Comparison of ENCODE assay signal across 1 cellular context in the genomic region with DNA sequence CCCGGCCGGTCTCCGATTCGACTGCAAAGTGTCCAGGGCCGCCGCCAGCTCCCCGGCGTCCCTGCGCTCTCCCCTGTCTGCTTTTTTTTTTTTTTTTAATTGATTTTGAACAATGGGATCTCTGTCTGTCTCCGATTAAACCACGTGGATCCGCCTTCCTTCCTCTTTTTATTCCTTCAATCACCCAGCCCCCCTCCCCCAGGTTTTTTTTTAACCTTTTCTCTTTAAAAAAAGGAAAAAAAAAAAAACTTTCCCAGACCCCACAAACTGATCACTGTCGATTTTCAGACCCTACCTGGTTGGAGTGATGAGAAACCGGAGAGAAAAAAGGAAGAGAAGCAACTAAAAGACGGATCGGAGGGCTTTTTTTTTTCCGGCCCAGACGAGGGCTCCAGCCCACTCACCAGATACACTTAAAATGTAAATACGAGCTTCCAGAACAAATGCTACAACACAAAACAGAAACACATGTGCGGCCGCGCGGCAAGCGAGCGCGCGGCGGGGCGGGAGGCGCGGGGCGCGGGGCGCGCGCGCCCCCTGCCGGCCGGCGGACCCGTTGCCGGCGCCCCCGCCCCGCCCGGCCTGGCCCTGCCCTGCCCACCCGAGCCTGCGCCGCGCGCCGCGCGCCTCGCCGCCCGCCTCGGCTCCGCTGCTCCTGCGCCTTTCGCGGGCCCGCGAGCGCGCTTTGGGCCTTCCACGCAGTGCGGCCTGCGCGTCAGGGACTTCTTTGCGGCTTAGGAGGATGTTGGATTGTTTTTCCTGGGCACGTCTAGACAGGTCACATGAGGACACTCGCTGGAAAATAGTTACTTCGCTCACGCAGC.
TF ChIP-seq lines count a peak whose summit lies in the region.

A gene (minus strand): TSS at position 428 of the 824 bp plus-strand sequence. CDS start 1,163 bp downstream, outside the sequence.

TF ChIP-seq in K562, 482 proteins besides CTCF, POLR2A, EP300 and RAD21 (continued from another document and continues in another):
- TF ChIP-seq, protein P1, sequence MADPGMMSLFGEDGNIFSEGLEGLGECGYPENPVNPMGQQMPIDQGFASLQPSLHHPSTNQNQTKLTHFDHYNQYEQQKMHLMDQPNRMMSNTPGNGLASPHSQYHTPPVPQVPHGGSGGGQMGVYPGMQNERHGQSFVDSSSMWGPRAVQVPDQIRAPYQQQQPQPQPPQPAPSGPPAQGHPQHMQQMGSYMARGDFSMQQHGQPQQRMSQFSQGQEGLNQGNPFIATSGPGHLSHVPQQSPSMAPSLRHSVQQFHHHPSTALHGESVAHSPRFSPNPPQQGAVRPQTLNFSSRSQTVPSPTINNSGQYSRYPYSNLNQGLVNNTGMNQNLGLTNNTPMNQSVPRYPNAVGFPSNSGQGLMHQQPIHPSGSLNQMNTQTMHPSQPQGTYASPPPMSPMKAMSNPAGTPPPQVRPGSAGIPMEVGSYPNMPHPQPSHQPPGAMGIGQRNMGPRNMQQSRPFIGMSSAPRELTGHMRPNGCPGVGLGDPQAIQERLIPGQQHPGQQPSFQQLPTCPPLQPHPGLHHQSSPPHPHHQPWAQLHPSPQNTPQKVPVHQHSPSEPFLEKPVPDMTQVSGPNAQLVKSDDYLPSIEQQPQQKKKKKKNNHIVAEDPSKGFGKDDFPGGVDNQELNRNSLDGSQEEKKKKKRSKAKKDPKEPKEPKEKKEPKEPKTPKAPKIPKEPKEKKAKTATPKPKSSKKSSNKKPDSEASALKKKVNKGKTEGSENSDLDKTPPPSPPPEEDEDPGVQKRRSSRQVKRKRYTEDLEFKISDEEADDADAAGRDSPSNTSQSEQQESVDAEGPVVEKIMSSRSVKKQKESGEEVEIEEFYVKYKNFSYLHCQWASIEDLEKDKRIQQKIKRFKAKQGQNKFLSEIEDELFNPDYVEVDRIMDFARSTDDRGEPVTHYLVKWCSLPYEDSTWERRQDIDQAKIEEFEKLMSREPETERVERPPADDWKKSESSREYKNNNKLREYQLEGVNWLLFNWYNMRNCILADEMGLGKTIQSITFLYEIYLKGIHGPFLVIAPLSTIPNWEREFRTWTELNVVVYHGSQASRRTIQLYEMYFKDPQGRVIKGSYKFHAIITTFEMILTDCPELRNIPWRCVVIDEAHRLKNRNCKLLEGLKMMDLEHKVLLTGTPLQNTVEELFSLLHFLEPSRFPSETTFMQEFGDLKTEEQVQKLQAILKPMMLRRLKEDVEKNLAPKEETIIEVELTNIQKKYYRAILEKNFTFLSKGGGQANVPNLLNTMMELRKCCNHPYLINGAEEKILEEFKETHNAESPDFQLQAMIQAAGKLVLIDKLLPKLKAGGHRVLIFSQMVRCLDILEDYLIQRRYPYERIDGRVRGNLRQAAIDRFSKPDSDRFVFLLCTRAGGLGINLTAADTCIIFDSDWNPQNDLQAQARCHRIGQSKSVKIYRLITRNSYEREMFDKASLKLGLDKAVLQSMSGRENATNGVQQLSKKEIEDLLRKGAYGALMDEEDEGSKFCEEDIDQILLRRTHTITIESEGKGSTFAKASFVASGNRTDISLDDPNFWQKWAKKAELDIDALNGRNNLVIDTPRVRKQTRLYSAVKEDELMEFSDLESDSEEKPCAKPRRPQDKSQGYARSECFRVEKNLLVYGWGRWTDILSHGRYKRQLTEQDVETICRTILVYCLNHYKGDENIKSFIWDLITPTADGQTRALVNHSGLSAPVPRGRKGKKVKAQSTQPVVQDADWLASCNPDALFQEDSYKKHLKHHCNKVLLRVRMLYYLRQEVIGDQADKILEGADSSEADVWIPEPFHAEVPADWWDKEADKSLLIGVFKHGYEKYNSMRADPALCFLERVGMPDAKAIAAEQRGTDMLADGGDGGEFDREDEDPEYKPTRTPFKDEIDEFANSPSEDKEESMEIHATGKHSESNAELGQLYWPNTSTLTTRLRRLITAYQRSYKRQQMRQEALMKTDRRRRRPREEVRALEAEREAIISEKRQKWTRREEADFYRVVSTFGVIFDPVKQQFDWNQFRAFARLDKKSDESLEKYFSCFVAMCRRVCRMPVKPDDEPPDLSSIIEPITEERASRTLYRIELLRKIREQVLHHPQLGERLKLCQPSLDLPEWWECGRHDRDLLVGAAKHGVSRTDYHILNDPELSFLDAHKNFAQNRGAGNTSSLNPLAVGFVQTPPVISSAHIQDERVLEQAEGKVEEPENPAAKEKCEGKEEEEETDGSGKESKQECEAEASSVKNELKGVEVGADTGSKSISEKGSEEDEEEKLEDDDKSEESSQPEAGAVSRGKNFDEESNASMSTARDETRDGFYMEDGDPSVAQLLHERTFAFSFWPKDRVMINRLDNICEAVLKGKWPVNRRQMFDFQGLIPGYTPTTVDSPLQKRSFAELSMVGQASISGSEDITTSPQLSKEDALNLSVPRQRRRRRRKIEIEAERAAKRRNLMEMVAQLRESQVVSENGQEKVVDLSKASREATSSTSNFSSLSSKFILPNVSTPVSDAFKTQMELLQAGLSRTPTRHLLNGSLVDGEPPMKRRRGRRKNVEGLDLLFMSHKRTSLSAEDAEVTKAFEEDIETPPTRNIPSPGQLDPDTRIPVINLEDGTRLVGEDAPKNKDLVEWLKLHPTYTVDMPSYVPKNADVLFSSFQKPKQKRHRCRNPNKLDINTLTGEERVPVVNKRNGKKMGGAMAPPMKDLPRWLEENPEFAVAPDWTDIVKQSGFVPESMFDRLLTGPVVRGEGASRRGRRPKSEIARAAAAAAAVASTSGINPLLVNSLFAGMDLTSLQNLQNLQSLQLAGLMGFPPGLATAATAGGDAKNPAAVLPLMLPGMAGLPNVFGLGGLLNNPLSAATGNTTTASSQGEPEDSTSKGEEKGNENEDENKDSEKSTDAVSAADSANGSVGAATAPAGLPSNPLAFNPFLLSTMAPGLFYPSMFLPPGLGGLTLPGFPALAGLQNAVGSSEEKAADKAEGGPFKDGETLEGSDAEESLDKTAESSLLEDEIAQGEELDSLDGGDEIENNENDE (IDR thresholded peaks at IDR 0.05; ENCODE audit: low read depth, low read length): no peak
- TF ChIP-seq, protein P2, sequence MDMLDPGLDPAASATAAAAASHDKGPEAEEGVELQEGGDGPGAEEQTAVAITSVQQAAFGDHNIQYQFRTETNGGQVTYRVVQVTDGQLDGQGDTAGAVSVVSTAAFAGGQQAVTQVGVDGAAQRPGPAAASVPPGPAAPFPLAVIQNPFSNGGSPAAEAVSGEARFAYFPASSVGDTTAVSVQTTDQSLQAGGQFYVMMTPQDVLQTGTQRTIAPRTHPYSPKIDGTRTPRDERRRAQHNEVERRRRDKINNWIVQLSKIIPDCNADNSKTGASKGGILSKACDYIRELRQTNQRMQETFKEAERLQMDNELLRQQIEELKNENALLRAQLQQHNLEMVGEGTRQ (CRISPR knock-in tag; IDR thresholded peaks at IDR 0.05): peak; percentile 47; the same call in 1 of the 2 replicates
- no peak for TF ChIP-seq GTF2E2 (tag; IDR thresholded peaks at IDR 0.05)
- peak; percentile 69; the same call in 1 of the 2 replicates for TF ChIP-seq ZNF197 (CRISPR knock-in tag; IDR thresholded peaks at IDR 0.05; ENCODE audit: low read depth)
- TF ChIP-seq, protein P3, sequence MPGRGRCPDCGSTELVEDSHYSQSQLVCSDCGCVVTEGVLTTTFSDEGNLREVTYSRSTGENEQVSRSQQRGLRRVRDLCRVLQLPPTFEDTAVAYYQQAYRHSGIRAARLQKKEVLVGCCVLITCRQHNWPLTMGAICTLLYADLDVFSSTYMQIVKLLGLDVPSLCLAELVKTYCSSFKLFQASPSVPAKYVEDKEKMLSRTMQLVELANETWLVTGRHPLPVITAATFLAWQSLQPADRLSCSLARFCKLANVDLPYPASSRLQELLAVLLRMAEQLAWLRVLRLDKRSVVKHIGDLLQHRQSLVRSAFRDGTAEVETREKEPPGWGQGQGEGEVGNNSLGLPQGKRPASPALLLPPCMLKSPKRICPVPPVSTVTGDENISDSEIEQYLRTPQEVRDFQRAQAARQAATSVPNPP (IDR thresholded peaks at IDR 0.05; ENCODE audit: borderline replicate concordance, insufficient read depth, insufficient read length): no peak
- no peak for TF ChIP-seq RFX5 (IDR thresholded peaks at IDR 0.05; ENCODE audit: low read depth, low read length)
- TF ChIP-seq, protein P4, sequence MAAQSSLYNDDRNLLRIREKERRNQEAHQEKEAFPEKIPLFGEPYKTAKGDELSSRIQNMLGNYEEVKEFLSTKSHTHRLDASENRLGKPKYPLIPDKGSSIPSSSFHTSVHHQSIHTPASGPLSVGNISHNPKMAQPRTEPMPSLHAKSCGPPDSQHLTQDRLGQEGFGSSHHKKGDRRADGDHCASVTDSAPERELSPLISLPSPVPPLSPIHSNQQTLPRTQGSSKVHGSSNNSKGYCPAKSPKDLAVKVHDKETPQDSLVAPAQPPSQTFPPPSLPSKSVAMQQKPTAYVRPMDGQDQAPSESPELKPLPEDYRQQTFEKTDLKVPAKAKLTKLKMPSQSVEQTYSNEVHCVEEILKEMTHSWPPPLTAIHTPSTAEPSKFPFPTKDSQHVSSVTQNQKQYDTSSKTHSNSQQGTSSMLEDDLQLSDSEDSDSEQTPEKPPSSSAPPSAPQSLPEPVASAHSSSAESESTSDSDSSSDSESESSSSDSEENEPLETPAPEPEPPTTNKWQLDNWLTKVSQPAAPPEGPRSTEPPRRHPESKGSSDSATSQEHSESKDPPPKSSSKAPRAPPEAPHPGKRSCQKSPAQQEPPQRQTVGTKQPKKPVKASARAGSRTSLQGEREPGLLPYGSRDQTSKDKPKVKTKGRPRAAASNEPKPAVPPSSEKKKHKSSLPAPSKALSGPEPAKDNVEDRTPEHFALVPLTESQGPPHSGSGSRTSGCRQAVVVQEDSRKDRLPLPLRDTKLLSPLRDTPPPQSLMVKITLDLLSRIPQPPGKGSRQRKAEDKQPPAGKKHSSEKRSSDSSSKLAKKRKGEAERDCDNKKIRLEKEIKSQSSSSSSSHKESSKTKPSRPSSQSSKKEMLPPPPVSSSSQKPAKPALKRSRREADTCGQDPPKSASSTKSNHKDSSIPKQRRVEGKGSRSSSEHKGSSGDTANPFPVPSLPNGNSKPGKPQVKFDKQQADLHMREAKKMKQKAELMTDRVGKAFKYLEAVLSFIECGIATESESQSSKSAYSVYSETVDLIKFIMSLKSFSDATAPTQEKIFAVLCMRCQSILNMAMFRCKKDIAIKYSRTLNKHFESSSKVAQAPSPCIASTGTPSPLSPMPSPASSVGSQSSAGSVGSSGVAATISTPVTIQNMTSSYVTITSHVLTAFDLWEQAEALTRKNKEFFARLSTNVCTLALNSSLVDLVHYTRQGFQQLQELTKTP (IDR thresholded peaks at IDR 0.05; ENCODE audit: low read depth in 1 of 2, partially characterized antibody in 2 of 2): peak in 1 of 2 experiments; percentile 45
- TF ChIP-seq POLR2G (IDR thresholded peaks at IDR 0.05; ENCODE audit: low read depth, low read length): peak; percentile 81
- peak; percentile 80 for TF ChIP-seq TAF1 (IDR thresholded peaks at IDR 0.05; ENCODE audit: control insufficient read depth, extremely low read depth, insufficient read depth, low read length, severe bottlenecking)
- TF ChIP-seq CHCHD3 (CRISPR knock-in tag; IDR thresholded peaks at IDR 0.05): 0 out of 2 replicates have a peak, but pooled peaks have one; percentile 42
- no peak for TF ChIP-seq RFX7 (CRISPR knock-in tag; IDR thresholded peaks at IDR 0.05)
- no peak for TF ChIP-seq ZNF347 (CRISPR knock-in tag; IDR thresholded peaks at IDR 0.05; ENCODE audit: low read depth)
- TF ChIP-seq SAP30 (IDR thresholded peaks at IDR 0.05; ENCODE audit: borderline replicate concordance, insufficient read depth, low read depth, low read length, poor library complexity, severe bottlenecking): peak; percentile 50
- TF ChIP-seq HMG20B (CRISPR knock-in tag; IDR thresholded peaks at IDR 0.05): no peak
- TF ChIP-seq SMARCC2 (IDR thresholded peaks at IDR 0.05; ENCODE audit: low read depth): no peak
- TF ChIP-seq, protein P5, sequence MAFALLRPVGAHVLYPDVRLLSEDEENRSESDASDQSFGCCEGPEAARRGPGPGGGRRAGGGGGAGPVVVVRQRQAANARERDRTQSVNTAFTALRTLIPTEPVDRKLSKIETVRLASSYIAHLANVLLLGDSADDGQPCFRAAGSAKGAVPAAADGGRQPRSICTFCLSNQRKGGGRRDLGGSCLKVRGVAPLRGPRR (CRISPR knock-in tag; IDR thresholded peaks at IDR 0.05): no peak
- TF ChIP-seq PYGO2 (tag; IDR thresholded peaks at IDR 0.05): no peak
- peak; percentile 26; the same call in 1 of the 2 replicates for TF ChIP-seq HDAC2 (IDR thresholded peaks at IDR 0.05)
- TF ChIP-seq SMAD4 (CRISPR knock-in tag; conservative IDR thresholded peaks at IDR 0.05): peak; percentile 96
- TF ChIP-seq, protein P6, sequence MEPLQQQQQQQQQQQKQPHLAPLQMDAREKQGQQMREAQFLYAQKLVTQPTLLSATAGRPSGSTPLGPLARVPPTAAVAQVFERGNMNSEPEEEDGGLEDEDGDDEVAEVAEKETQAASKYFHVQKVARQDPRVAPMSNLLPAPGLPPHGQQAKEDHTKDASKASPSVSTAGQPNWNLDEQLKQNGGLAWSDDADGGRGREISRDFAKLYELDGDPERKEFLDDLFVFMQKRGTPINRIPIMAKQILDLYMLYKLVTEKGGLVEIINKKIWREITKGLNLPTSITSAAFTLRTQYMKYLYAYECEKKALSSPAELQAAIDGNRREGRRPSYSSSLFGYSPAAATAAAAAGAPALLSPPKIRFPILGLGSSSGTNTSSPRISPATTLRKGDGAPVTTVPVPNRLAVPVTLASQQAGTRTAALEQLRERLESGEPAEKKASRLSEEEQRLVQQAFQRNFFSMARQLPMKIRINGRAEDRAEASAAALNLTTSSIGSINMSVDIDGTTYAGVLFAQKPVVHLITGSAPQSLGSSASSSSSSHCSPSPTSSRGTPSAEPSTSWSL (CRISPR knock-in tag; IDR thresholded peaks at IDR 0.05; ENCODE audit: borderline replicate concordance): no peak
- TF ChIP-seq, protein P7, sequence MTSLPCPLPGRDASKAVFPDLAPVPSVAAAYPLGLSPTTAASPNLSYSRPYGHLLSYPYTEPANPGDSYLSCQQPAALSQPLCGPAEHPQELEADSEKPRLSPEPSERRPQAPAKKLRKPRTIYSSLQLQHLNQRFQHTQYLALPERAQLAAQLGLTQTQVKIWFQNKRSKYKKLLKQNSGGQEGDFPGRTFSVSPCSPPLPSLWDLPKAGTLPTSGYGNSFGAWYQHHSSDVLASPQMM (CRISPR knock-in tag; IDR thresholded peaks at IDR 0.05): no peak
- no peak for TF ChIP-seq ZNF436 (CRISPR knock-in tag; IDR thresholded peaks at IDR 0.05)
- TF ChIP-seq BRD9 (IDR thresholded peaks at IDR 0.05; ENCODE audit: low read depth, partially characterized antibody): peak; percentile 61
- no peak for TF ChIP-seq ZNF217 (CRISPR knock-in tag; IDR thresholded peaks at IDR 0.05)
- 0 out of 2 replicates have a peak, but pooled peaks have one; percentile 32 for TF ChIP-seq ZNF184 (CRISPR knock-in tag; IDR thresholded peaks at IDR 0.05)
- TF ChIP-seq MCM7 (IDR thresholded peaks at IDR 0.05): no peak
- no peak for TF ChIP-seq SOX6 (IDR thresholded peaks at IDR 0.05)
- no peak for TF ChIP-seq OTX1 (CRISPR knock-in tag; IDR thresholded peaks at IDR 0.05)
